8 cellular contexts compared by ENCODE assay signal in genomic region chr17:45218895-45219661, GRCh38. TPM values are rescaled to one million over a fixed set of nuclear protein-coding genes. Genes with fewer than 3 reads are reported as not detected.
DNase-seq lines count a peak whose midpoint lies in the region; ATAC-seq, FAIRE-seq and TF ChIP-seq lines count a peak whose summit lies in the region.

No MANE protein-coding gene starts in this region.

- H3K27ac Mint-ChIP-seq in GM23338 (no peak overlapping the region), WTC11 (no peak overlapping the region)

- POLR2A ChIA-PET in A549 (lab: Yijun Ruan, JAX) (interaction anchor here (0.6 to 1.8 kb wide), 10 partner anchors 10 to 168 kb away, joined by 3 to 20 read pairs (median 4); partner anchors contain the start of genes ACBD4 and HEXIM1), WTC11 (lab: Charles Lee) (interaction anchor here (0.6 to 1.5 kb wide), 3 partner anchors 69 to 410 kb away, joined by 3 to 4 read pairs (median 3); partner anchors contain the start of gene HEXIM1)

- peak; percentile 99 to 100 for TF ChIP-seq RAD21 in A549 (conservative IDR thresholded peaks at IDR 0.05 in 1 of 2, IDR thresholded peaks at IDR 0.05 in 1 of 2)

- TF ChIP-seq CTCF in A549 (IDR thresholded peaks at IDR 0.05) (peak; percentile 99), GM23338 (conservative IDR thresholded peaks at IDR 0.05; ENCODE audit: low read depth in 2 of 2) (peak; percentile 95 to 99), WTC11 (IDR thresholded peaks at IDR 0.05) (peak; percentile 98), breast epithelium (IDR thresholded peaks at IDR 0.05) (peak; percentile 99)

- intact Hi-C loops in breast epithelium (cut with DNase I; ENCODE audit: low total_unique reads), result no loop called here

- H3K79me2 ChIP-seq in GM23338 (replicated peaks; ENCODE audit: insufficient read depth), result no peaks in the 10 kb centered on the region

- H3K9me3 Mint-ChIP-seq in GM23338 (no peaks in the 10 kb centered on the region), WTC11 (no peaks in the 10 kb centered on the region)

- H3K27ac ChIP-seq in A549 (peak overlapping the region; percentile 97), GM23338 (ENCODE audit: low read depth) (no peak overlapping the region), breast epithelium (peak overlapping the region in 1 of 2 donors; percentile 27)

- 15% methylated on average over 12 of the region's 12 CpGs for whole genome bisulfite sequencing in A549 (ENCODE audit: missing lambda C conversion rate)

- peak; percentile 85 to 87 for DNase-seq in A549 (ENCODE audit: low read depth in 1 of 2, low spot score in 1 of 2)
- peak; percentile 89 for DNase-seq in GM23338 (ENCODE audit: low spot score)
- peak; percentile 90 for DNase-seq in NCI-H2227 (lab: John Stamatoyannopoulos, UW; ENCODE audit: unreplicated experiment)
- DNase-seq in WTC11 (ENCODE audit: low spot score), result peak; percentile 95
- DNase-seq in breast epithelium (ENCODE audit: low spot score in 2 of 2), result peak; percentile 78 to 90
- DNase-seq in stimulated activated CD4-positive, alpha-beta T cell treated with anti-CD3 and anti-CD28 coated beads, Interleukin-1b, Interleukin-23, amount 100 ng/mL, for 1 hour (ENCODE audit: low read depth in 2 of 2), result peak; percentile 67 to 93

- H3K4me3 ChIP-seq in A549 (no peak overlapping the region), GM23338 (no peak overlapping the region), breast epithelium (peak overlapping the region in 1 of 3 donors; percentile 39)

- no peak overlapping the region for H2AFZ ChIP-seq in GM23338

- H3K4me1 Mint-ChIP-seq in GM23338 (peaks cover 20% of the 10 kb centered on the region), WTC11 (peaks cover 7% of the 10 kb centered on the region; the same call in 1 of the 2 replicates)

- H3K36me3 ChIP-seq in GM23338 (ENCODE audit: insufficient read depth), result no peaks in the 10 kb centered on the region
- no peaks in the 10 kb centered on the region for H3K36me3 ChIP-seq in breast epithelium

- H3K4me2 ChIP-seq in A549 (peak overlapping the region; percentile 92), GM23338 (no peak overlapping the region)

- no peaks in the 10 kb centered on the region for H4K20me1 ChIP-seq in GM23338 (replicated peaks; ENCODE audit: insufficient read depth)

- H3K4me3 Mint-ChIP-seq in GM23338 (no peak overlapping the region), WTC11 (peak overlapping the region; percentile 38)

- no peaks in the 10 kb centered on the region for H3K9me2 ChIP-seq in GM23338 (ENCODE audit: insufficient read depth)

- peaks cover 44% of the 10 kb centered on the region for H3K27me3 ChIP-seq in GM23338 (ENCODE audit: insufficient read depth)
- H3K27me3 ChIP-seq in breast epithelium, result no peaks in the 10 kb centered on the region

- no peak for TF ChIP-seq EP300 in A549 (IDR thresholded peaks at IDR 0.05)

- peak; percentile 61 to 82 for ATAC-seq in A549
- peak; percentile 57 for ATAC-seq in GM23338
- ATAC-seq in WTC11, result peak; percentile 54
- ATAC-seq in HG02759 (IDR thresholded peaks at IDR 0.05; ENCODE audit: unreplicated experiment), result no peak

- H3F3A ChIP-seq in GM23338 (replicated peaks; ENCODE audit: low read depth), result no peaks in the 10 kb centered on the region

- CTCF ChIA-PET in A549 (lab: Yijun Ruan, JAX) (interaction anchor here (0.7 to 52.3 kb wide), 56 partner anchors 8 to 674 kb away, joined by 3 to 2147 read pairs (median 6); partner anchors contain the start of genes ACBD4, HEXIM1, HEXIM2 and MAP3K14), WTC11 (lab: Charles Lee) (interaction anchor here (0.6 to 6.7 kb wide), 39 partner anchors 11 to 209 kb away, joined by 3 to 109 read pairs (median 5); partner anchors contain the start of genes ACBD4, HEXIM1, MAP3K14 and SPATA32)

- no peak for TF ChIP-seq POLR2A in A549 (IDR thresholded peaks at IDR 0.05; ENCODE audit: low read length)
- TF ChIP-seq POLR2A in breast epithelium (IDR thresholded peaks at IDR 0.05), result no peak

- H3K9me3 ChIP-seq in A549 (no peaks in the 10 kb centered on the region), breast epithelium (no peaks in the 10 kb centered on the region)

- H3K4me1 ChIP-seq in A549, result peaks cover 37% of the 10 kb centered on the region
- peaks cover 12% of the 10 kb centered on the region; the same call in 1 of the 2 replicates for H3K4me1 ChIP-seq in GM23338 (ENCODE audit: insufficient read depth)
- H3K4me1 ChIP-seq in breast epithelium, result peaks cover 0 to 6% of the 10 kb centered on the region in 2 donors

- H3K27me3 Mint-ChIP-seq in GM23338 (ENCODE audit: insufficient read depth, low read depth, poor library complexity) (peaks cover 50% of the 10 kb centered on the region), WTC11 (ENCODE audit: low read depth) (peaks cover 60% of the 10 kb centered on the region)

- no peaks in the 10 kb centered on the region for H3K36me3 Mint-ChIP-seq in GM23338 (ENCODE audit: low read depth)
- H3K36me3 Mint-ChIP-seq in WTC11, result no peaks in the 10 kb centered on the region

- peak; percentile 99 for FAIRE-seq in A549 (lab: Jason Lieb, UNC)
- peak; percentile 87 for FAIRE-seq in islet of Langerhans (lab: Jason Lieb, UNC)

TF ChIP-seq in A549, 52 proteins besides CTCF, POLR2A, EP300 and RAD21 (continues in another document):
- TF ChIP-seq MYC (IDR thresholded peaks at IDR 0.05; ENCODE audit: borderline replicate concordance, low read length), result 0 out of 2 replicates have a peak, but pooled peaks have one; percentile 38
- TF ChIP-seq CHD2 (IDR thresholded peaks at IDR 0.05; ENCODE audit: low read length, partially characterized antibody), result no peak
- no peak for TF ChIP-seq NFE2L2 (conservative IDR thresholded peaks at IDR 0.05; ENCODE audit: low read length)
- TF ChIP-seq, protein P1, sequence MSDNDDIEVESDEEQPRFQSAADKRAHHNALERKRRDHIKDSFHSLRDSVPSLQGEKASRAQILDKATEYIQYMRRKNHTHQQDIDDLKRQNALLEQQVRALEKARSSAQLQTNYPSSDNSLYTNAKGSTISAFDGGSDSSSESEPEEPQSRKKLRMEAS (IDR thresholded peaks at IDR 0.05), result peak; percentile 46
- peak; percentile 13 to 22; a peak in 1 of 5 replicates for TF ChIP-seq JUN (IDR thresholded peaks at IDR 0.05)
- peak; percentile 97 for TF ChIP-seq SMC3 (IDR thresholded peaks at IDR 0.05)

TF ChIP-seq in GM23338, 12 proteins besides CTCF, POLR2A, EP300 and RAD21 (continues in another document):
- no peak for TF ChIP-seq EZH2phosphoT487 (IDR thresholded peaks at IDR 0.05; ENCODE audit: unreplicated experiment)

TF ChIP-seq in WTC11, 78 proteins besides CTCF, POLR2A, EP300 and RAD21 (continues in another document):
- 0 out of 2 replicates have a peak, but pooled peaks have one; percentile 12 for TF ChIP-seq GABPB1 (CRISPR knock-in tag; IDR thresholded peaks at IDR 0.05)
- TF ChIP-seq ZNF281 (CRISPR knock-in tag; IDR thresholded peaks at IDR 0.05), result no peak

RNA-seq across cellular contexts. Expression of gene FMNL1, which starts 2.6 kb away (rescaled TPM):
- polyA plus RNA-seq in A549 (2011; rRNA removed), result 8.6 and 17.5 TPM in 2 replicates
- polyA plus RNA-seq in A549 (2012; cell fraction: cytosol; rRNA removed), result 40.3 and 42.8 TPM in 2 replicates
- 91.1 and 105 TPM in 2 replicates for polyA plus RNA-seq in A549 (2012; cell fraction: nucleus; rRNA removed)
- 43.9 to 47.9 TPM (median 44.0 TPM) in 3 replicates for polyA plus RNA-seq in A549 (2017; fragmentation: RNase III; extraction: RNeasy Plus Mini Kit Qiagen cat#74134 plus additional on column Dnase treatment)
- 29.7 and 46.8 TPM in 2 replicates for polyA minus RNA-seq in A549 (2011; rRNA and poly(A)+ RNA removed)
- 9.3 and 23.1 TPM in 2 replicates for total RNA-seq in GM23338 (2014; rRNA removed; shearing (Covaris generic))
- polyA plus RNA-seq in GM23338 (2016; fragmentation: Nextera tagmentation; extraction: Ambion mirVana), result 5.6 and 6.6 TPM in 2 replicates
- 5.3 to 7.9 TPM (median 7.3 TPM) in 3 replicates for total RNA-seq in WTC11 (2021)
- total RNA-seq in breast epithelium, result 10 to 100 TPM in 2 of 3 donors, 1 to 10 TPM in 1; 9.2 to 31.2 (median 10.8) TPM

RNA-seq across cellular contexts. Expression of gene SPATA32, which starts 42.8 kb away (rescaled TPM):
- polyA plus RNA-seq in A549 (2011; rRNA removed), result 0.05 and 0.08 TPM in 2 replicates
- polyA plus RNA-seq in A549 (2012; cell fraction: cytosol; rRNA removed), result 0.09 and 0.16 TPM in 2 replicates
- 0.40 and 0.54 TPM in 2 replicates for polyA plus RNA-seq in A549 (2012; cell fraction: nucleus; rRNA removed)
- polyA plus RNA-seq in A549 (2017; fragmentation: RNase III; extraction: RNeasy Plus Mini Kit Qiagen cat#74134 plus additional on column Dnase treatment), result 0.09 to 0.25 TPM (median 0.21 TPM) in 3 replicates
- polyA minus RNA-seq in A549 (2011; rRNA and poly(A)+ RNA removed), result not detected in 2 replicates
- not detected in 2 replicates for total RNA-seq in GM23338 (2014; rRNA removed; shearing (Covaris generic))
- polyA plus RNA-seq in GM23338 (2016; fragmentation: Nextera tagmentation; extraction: Ambion mirVana), result 0.23 TPM in 1 of 2 replicates, not detected in the other
- 0.14 to 0.15 TPM in 2 of 3 replicates, not detected in the other for total RNA-seq in WTC11 (2021)
- under 1 TPM in 1 of 3 donors, not detected in 2; 0.44 TPM for total RNA-seq in breast epithelium

RNA-seq across cellular contexts. Expression of gene HEXIM2, which starts 57.4 kb away (rescaled TPM):
- polyA plus RNA-seq in A549 (2011; rRNA removed), result 14.5 and 15.5 TPM in 2 replicates
- 15.9 and 18.5 TPM in 2 replicates for polyA plus RNA-seq in A549 (2012; cell fraction: cytosol; rRNA removed)
- 17.5 and 17.7 TPM in 2 replicates for polyA plus RNA-seq in A549 (2012; cell fraction: nucleus; rRNA removed)
- polyA plus RNA-seq in A549 (2017; fragmentation: RNase III; extraction: RNeasy Plus Mini Kit Qiagen cat#74134 plus additional on column Dnase treatment), result 16.1 to 23.1 TPM (median 21.2 TPM) in 3 replicates
- 10.0 and 13.8 TPM in 2 replicates for polyA minus RNA-seq in A549 (2011; rRNA and poly(A)+ RNA removed)
- 9.0 and 9.8 TPM in 2 replicates for total RNA-seq in GM23338 (2014; rRNA removed; shearing (Covaris generic))
- polyA plus RNA-seq in GM23338 (2016; fragmentation: Nextera tagmentation; extraction: Ambion mirVana), result 9.5 and 12.4 TPM in 2 replicates
- 11.9 to 16.1 TPM (median 12.2 TPM) in 3 replicates for total RNA-seq in WTC11 (2021)
- 10 to 100 TPM in 2 of 3 donors, 1 to 10 TPM in 1; 6.6 to 13.3 (median 13.2) TPM for total RNA-seq in breast epithelium
